Comparison of ENCODE assay signal across 8 cellular contexts in genomic region chr18:2905802-2906521, GRCh38. TPM values are rescaled to one million over a fixed set of nuclear protein-coding genes. Genes with fewer than 3 reads are reported as not detected.
DNase-seq lines count a peak whose midpoint lies in the region; TF ChIP-seq lines count a peak whose summit lies in the region.

No MANE protein-coding gene starts in this region.

- H3T11ph ChIP-seq in H9 (ENCODE audit: low read length), result no peak overlapping the region

- H3K4me3 Mint-ChIP-seq in H9, result peak overlapping the region; percentile 77 to 79

- WGBS in H9 (ENCODE audit: extremely low coverage, insufficient read length, low lambda C conversion rate), result no CpG with 5 or more reads among the region's 68 CpGs

- H3K9ac ChIP-seq in H9 (ENCODE audit: extremely low read depth, insufficient read length, low read length) (no peak overlapping the region), parathyroid adenoma (peak overlapping the region; percentile 99), Karpas-422 (ENCODE audit: low read length) (no peak overlapping the region)

- H3K79me2 ChIP-seq in H9 (ENCODE audit: insufficient read depth, low read length) (no peaks in the 10 kb centered on the region), parathyroid adenoma (peaks cover 75% of the 10 kb centered on the region), Karpas-422 (ENCODE audit: low read length) (no peaks in the 10 kb centered on the region)

- H3K27me3 ChIP-seq in H9 (ENCODE audit: insufficient read depth, low read length), result no peaks in the 10 kb centered on the region
- no peaks in the 10 kb centered on the region for H3K27me3 ChIP-seq in parathyroid adenoma (ENCODE audit: control insufficient read depth, insufficient read depth, low read length)
- H3K27me3 ChIP-seq in Karpas-422 (ENCODE audit: low read length), result no peaks in the 10 kb centered on the region

- TF ChIP-seq CTCF in GM12865 (IDR thresholded peaks at IDR 0.05; ENCODE audit: insufficient read depth, low read depth, low read length, missing control alignments) (no peak), H9 (conservative IDR thresholded peaks at IDR 0.05) (no peak), parathyroid adenoma (IDR thresholded peaks at IDR 0.05) (no peak)

- no peaks in the 10 kb centered on the region for H4K20me1 ChIP-seq in H9 (ENCODE audit: control insufficient read depth, insufficient read depth, insufficient read length)
- H4K20me1 ChIP-seq in Karpas-422 (ENCODE audit: insufficient read depth, low read depth, low read length), result no peaks in the 10 kb centered on the region

- H3K9me3 Mint-ChIP-seq in H9, result no peaks in the 10 kb centered on the region

- H3K36me3 ChIP-seq in parathyroid adenoma (ENCODE audit: control insufficient read depth, insufficient read depth, low read length) (no peaks in the 10 kb centered on the region), Karpas-422 (ENCODE audit: insufficient read depth, low read length) (no peaks in the 10 kb centered on the region)

- no peak overlapping the region for H2BK120ac ChIP-seq in H9 (ENCODE audit: low read depth, low read length, poor library complexity, severe bottlenecking)

- no peak overlapping the region for H3K4ac ChIP-seq in H9 (ENCODE audit: low read depth, low read length)

- no peak overlapping the region for H3K27ac Mint-ChIP-seq in H9

- H2AFZ ChIP-seq in H9 (ENCODE audit: low read length) (no peak overlapping the region), parathyroid adenoma (no peak overlapping the region), Karpas-422 (ENCODE audit: low read length) (no peak overlapping the region)

- peaks cover 5% of the 10 kb centered on the region for H3K23me2 ChIP-seq in H9 (ENCODE audit: insufficient read length, low read depth, low read length, poor library complexity, severe bottlenecking)

- peak overlapping the region; percentile 85 for H3K4me3 ChIP-seq in GM12865 (ENCODE audit: low read depth, low read length)
- peak overlapping the region; percentile 75 for H3K4me3 ChIP-seq in parathyroid adenoma (ENCODE audit: low read depth, low read length)
- no peak overlapping the region for H3K4me3 ChIP-seq in Karpas-422 (ENCODE audit: low read length)

- H3K9me3 ChIP-seq in H9 (ENCODE audit: control insufficient read depth, low read depth, low read length) (no peaks in the 10 kb centered on the region), parathyroid adenoma (ENCODE audit: control insufficient read depth, low read length) (no peaks in the 10 kb centered on the region), Karpas-422 (ENCODE audit: low read length) (no peaks in the 10 kb centered on the region)

- H3K18ac ChIP-seq in H9 (ENCODE audit: insufficient read length, low read depth, low read length), result peak overlapping the region; percentile 91

- H4K91ac ChIP-seq in H9 (ENCODE audit: insufficient read length, low read depth, low read length), result no peak overlapping the region

- H4K5ac ChIP-seq in H9 (ENCODE audit: insufficient read length, low read depth, low read length), result no peak overlapping the region

- H2BK12ac ChIP-seq in H9 (ENCODE audit: insufficient read length, low read depth, low read length), result no peak overlapping the region

- no peaks in the 10 kb centered on the region for H3K9me2 ChIP-seq in Karpas-422 (replicated peaks; ENCODE audit: insufficient read depth, low read length)

- no peak overlapping the region for H2BK15ac ChIP-seq in H9 (ENCODE audit: low read depth, low read length)

- no peak overlapping the region for H2AK5ac ChIP-seq in H9 (ENCODE audit: insufficient read length, low read length)

- H3K56ac ChIP-seq in H9 (ENCODE audit: insufficient read length, low read depth, low read length), result no peak overlapping the region

- no peak overlapping the region for H2BK20ac ChIP-seq in H9 (ENCODE audit: low read depth, low read length, poor library complexity, severe bottlenecking)

- peak overlapping the region; percentile 54 for H3K4me2 ChIP-seq in H9 (ENCODE audit: insufficient read depth, insufficient read length, low read length)
- H3K4me2 ChIP-seq in parathyroid adenoma (ENCODE audit: low read length), result peak overlapping the region; percentile 91
- H3K4me2 ChIP-seq in Karpas-422 (ENCODE audit: low read depth, low read length, poor library complexity, severe bottlenecking), result no peak overlapping the region

- H4K8ac ChIP-seq in H9 (replicated peaks; ENCODE audit: insufficient read length, low read depth, low read length), result no peak overlapping the region

- DNase-seq in GM12865 (ENCODE audit: low read depth), result peak; percentile 66
- peak; percentile 64 for DNase-seq in H9
- DNase-seq in NCI-H2171 treated with DMSO at 0.1 percent for 48 hours (lab: John Stamatoyannopoulos, UW), result peak; percentile 56
- DNase-seq in activated T-cell treated with anti-CD3 and anti-CD28 coated beads, Interleukin-2, amount 50 U/mL, for 48 hours, result peak; percentile 72 to 75
- DNase-seq in glomerular visceral epithelial cell (ENCODE audit: extremely low spot score), result peak; percentile 42
- DNase-seq in Karpas-422, result no peak
- DNase-seq in cerebellum (ENCODE audit: low spot score), result no peak

- H3K14ac ChIP-seq in H9 (ENCODE audit: insufficient read depth, low read length), result peak overlapping the region; percentile 71; the same call in 1 of the 2 replicates

- peaks cover 5 to 32% (median 20%) of the 10 kb centered on the region in 3 experiments; a peak in 6 of 7 replicates for H3K36me3 Mint-ChIP-seq in H9 (ENCODE audit: insufficient read depth in 1 of 3, low read depth in 3 of 3)

- H3K27ac ChIP-seq in H9 (ENCODE audit: insufficient read length, low read depth, low read length) (no peak overlapping the region), parathyroid adenoma (peak overlapping the region; percentile 99), Karpas-422 (ENCODE audit: low read length) (no peak overlapping the region)

- H2BK5ac ChIP-seq in H9 (ENCODE audit: insufficient read length, low read length), result no peak overlapping the region

- peaks cover 6 to 7% of the 10 kb centered on the region in 2 experiments for H3K4me1 Mint-ChIP-seq in H9

- H3K79me1 ChIP-seq in H9 (ENCODE audit: insufficient read depth, low read depth, low read length, poor library complexity, severe bottlenecking), result no peaks in the 10 kb centered on the region

- peaks cover 6% of the 10 kb centered on the region; the same call in 1 of the 2 replicates for H3K27me3 Mint-ChIP-seq in H9 (ENCODE audit: low read depth)

- no peaks in the 10 kb centered on the region for H3K4me1 ChIP-seq in H9 (ENCODE audit: insufficient read depth, low read length)
- peaks cover 71% of the 10 kb centered on the region for H3K4me1 ChIP-seq in parathyroid adenoma
- H3K4me1 ChIP-seq in Karpas-422 (ENCODE audit: low read length), result no peaks in the 10 kb centered on the region; the same call in 1 of the 2 replicates

- H3K23ac ChIP-seq in H9 (ENCODE audit: insufficient read length, low read depth, low read length), result no peak overlapping the region

RNA-seq across cellular contexts. Expression of gene EMILIN2, which starts 59.2 kb away (rescaled TPM):
- total RNA-seq in H9 (2021) (20.0 and 21.3 TPM in 2 replicates), cerebellum (4.7 TPM)
- 1.8 and 2.3 TPM in 2 replicates for total RNA-seq in Karpas-422 (2014; rRNA removed; shearing (Covaris generic); ENCODE audit: low replicate concordance)

Comparison
In these comparisons a context has a peak if more than half of its experiments do, and no peak if none do; other contexts are left out.
1. DNase-seq: peak in GM12865 (single experiment), H9 (single experiment), NCI-H2171 treated with DMSO at 0.1 percent for 48 hours (single experiment), activated T-cell treated with anti-CD3 and anti-CD28 coated beads, Interleukin-2, amount 50 U/mL, for 48 hours (2 of 2) and glomerular visceral epithelial cell (single experiment); none in Karpas-422 (single experiment) and cerebellum (single experiment).